Comparison of ENCODE assay signal across 31 cellular contexts in the genomic region with DNA sequence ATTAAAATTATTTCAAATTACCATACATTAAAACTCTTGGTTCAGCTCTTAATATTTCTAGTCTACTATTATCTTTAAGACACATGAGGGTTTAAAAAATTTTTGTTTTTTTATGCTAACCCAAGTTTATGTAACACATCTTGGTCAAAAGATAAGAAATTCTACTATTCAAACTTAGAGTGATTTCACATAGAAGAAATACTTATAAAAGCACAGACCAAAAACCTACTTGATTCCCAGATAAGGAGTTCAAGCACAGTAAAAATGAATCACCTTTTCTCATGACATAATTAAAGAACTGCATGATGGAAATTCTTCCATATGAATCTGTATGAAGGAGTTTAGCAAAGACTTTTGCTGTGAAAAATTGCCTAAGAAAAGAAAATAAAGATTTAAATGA.
"Had no signal": no experiment of that assay in that cellular context is flagged by ENCODE, and none has a peak within 500 bp of the region (broad histone marks: within the 10 kb centered on the region; RNA-seq: fewer than 3 reads in every experiment).

No MANE protein-coding gene starts in this region.

- ATAC-seq: left colon; left lung; lower lobe of right lung; naive thymus-derived CD8-positive, alpha-beta T cell; pancreas; right cardiac atrium; sciatic nerve; stimulated activated naive B cell treated with anti-CD40 and anti-IgM and Interleukin-4, amounts not matched to agents 10 μg/mL and 1 μg/mL and 100 μg/mL, for 72 hours; stimulated activated naive CD8-positive, alpha-beta T cell treated with anti-CD3 and anti-CD28 coated beads, Interleukin-15, Interleukin-2, amounts not matched to agents 100 U/mL and 50 U/mL, for 24 hours had no signal

- DNase-seq: hypothalamus; immature natural killer cell; left colon; left lung; lower lobe of right lung; mammary epithelial cell; mesenchymal stem cell; naive thymus-derived CD8-positive, alpha-beta T cell; nucleus accumbens; pancreas; posterior cingulate gyrus; retina; right cardiac atrium; stimulated activated CD4-positive, alpha-beta T cell treated with anti-CD3 and anti-CD28 coated beads, Interleukin-12 subunit alpha, Interleukin-12 subunit beta, amount 100 ng/mL, for 4 hours; stimulated activated CD4-positive, alpha-beta T cell treated with anti-CD3 and anti-CD28 coated beads, Interleukin-15, amount 100 ng/mL, for 24 hours; stimulated activated CD4-positive, alpha-beta T cell treated with anti-CD3 and anti-CD28 coated beads, Interleukin-2, amount 100 ng/mL, for 24 hours; stimulated activated CD4-positive, alpha-beta T cell treated with anti-CD3 and anti-CD28 coated beads, Interleukin-4, amount 100 ng/mL, for 1 hour; stimulated activated naive B cell treated with anti-CD40 and anti-IgM and Interleukin-4, amounts not matched to agents 10 μg/mL and 1 μg/mL and 100 μg/mL, for 72 hours; stimulated activated naive CD8-positive, alpha-beta T cell treated with anti-CD3 and anti-CD28 coated beads, Interleukin-15, Interleukin-2, amounts not matched to agents 100 U/mL and 50 U/mL, for 24 hours; stomach; testis; thyroid gland; transverse colon; upper lobe of left lung had no signal

- H3K27ac ChIP-seq: left lung, lower lobe of right lung, pancreas, prostate gland, skin epidermis, stomach, testis, thyroid gland, transverse colon, upper lobe of left lung, vagina had no signal

- H3K9me3 Mint-ChIP-seq: immature natural killer cell; naive thymus-derived CD8-positive, alpha-beta T cell; nephron had no signal

- H3K9me3 ChIP-seq: left lung, lower lobe of right lung, pancreas, prostate gland, testis, thyroid gland, transverse colon, upper lobe of left lung, vagina had no signal

- H3K27ac Mint-ChIP-seq: nephron; stimulated activated naive B cell treated with anti-CD40 and anti-IgM and Interleukin-4, amounts not matched to agents 10 μg/mL and 1 μg/mL and 100 μg/mL, for 72 hours had no signal

- H3K4me1 Mint-ChIP-seq: nephron; neural crest cell; stimulated activated naive B cell treated with anti-CD40 and anti-IgM and Interleukin-4, amounts not matched to agents 10 μg/mL and 1 μg/mL and 100 μg/mL, for 72 hours had no signal

- H3K27me3 Mint-ChIP-seq: naive thymus-derived CD8-positive, alpha-beta T cell; stimulated activated naive B cell treated with anti-CD40 and anti-IgM and Interleukin-4, amounts not matched to agents 10 μg/mL and 1 μg/mL and 100 μg/mL, for 72 hours had no signal

- FAIRE-seq: keratinocyte, pancreas had no signal

- H3K36me3 ChIP-seq: prostate gland had no signal

- H3K4me1 ChIP-seq: left lung, lower lobe of right lung, pancreas, prostate gland, stomach, testis, transverse colon, upper lobe of left lung, vagina had no signal

- H3K4me3 Mint-ChIP-seq: immature natural killer cell; naive thymus-derived CD8-positive, alpha-beta T cell; nephron; neural crest cell; stimulated activated naive B cell treated with anti-CD40 and anti-IgM and Interleukin-4, amounts not matched to agents 10 μg/mL and 1 μg/mL and 100 μg/mL, for 72 hours had no signal

- H3K27me3 ChIP-seq: left lung, pancreas, stomach, testis, thyroid gland, transverse colon, upper lobe of left lung, vagina had no signal

- H3K4me3 ChIP-seq: left lung, lower lobe of right lung, pancreas, prostate gland, skin epidermis, stomach, testis, thyroid gland, transverse colon, upper lobe of left lung, vagina had no signal
